In the genomic region with DNA sequence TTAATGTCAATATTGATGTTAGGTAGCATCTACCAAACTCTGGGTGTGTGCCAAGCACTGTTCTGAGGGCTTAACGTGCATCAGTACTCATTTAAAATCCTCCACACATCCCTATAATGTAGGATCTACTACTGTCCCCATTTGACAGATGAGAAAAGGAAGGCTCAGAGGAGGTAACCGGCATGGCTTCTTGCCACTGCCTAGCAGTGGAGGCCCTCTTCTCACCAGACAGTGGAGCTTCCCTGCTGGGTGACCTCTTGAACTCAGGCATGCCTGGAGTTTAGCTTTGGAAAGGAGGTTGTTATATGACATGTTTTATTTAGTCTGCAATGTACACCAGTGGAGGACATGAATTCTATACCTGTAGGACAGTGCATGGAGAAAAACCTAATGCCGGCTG, we compare ENCODE assay signal across 12 cellular contexts. TPM values are rescaled to one million over a fixed set of nuclear protein-coding genes. Genes with fewer than 3 reads are reported as not detected.
DNase-seq lines count a peak whose midpoint lies in the region; ATAC-seq, FAIRE-seq and TF ChIP-seq lines count a peak whose summit lies in the region.
"Had no signal": no experiment of that assay in that cellular context is flagged by ENCODE, and none has a peak within 500 bp of the region (broad histone marks: within the 10 kb centered on the region; RNA-seq: fewer than 3 reads in every experiment).

No MANE protein-coding gene starts in this region.

- TF ChIP-seq CTCF in left ventricle myocardium inferior (IDR thresholded peaks at IDR 0.05; ENCODE audit: borderline replicate concordance) (no peak), right atrium auricular region (IDR thresholded peaks at IDR 0.05) (no peak), lower lobe of right lung (IDR thresholded peaks at IDR 0.05) (no peak), upper lobe of left lung (IDR thresholded peaks at IDR 0.05) (no peak)

- peaks cover 43% of the 10 kb centered on the region for H3K4me1 ChIP-seq in left ventricle myocardium inferior
- peaks cover 0 to 33% of the 10 kb centered on the region in 2 donors for H3K4me1 ChIP-seq in right atrium auricular region
- H3K4me1 ChIP-seq in lower lobe of right lung = peaks cover 27% of the 10 kb centered on the region
- H3K4me1 ChIP-seq in upper lobe of left lung = peaks cover 23 to 41% (median 29%) of the 10 kb centered on the region in 4 donors
- peaks cover 0 to 5% of the 10 kb centered on the region in 2 donors for H3K4me1 ChIP-seq in small intestine (ENCODE audit: control insufficient read depth in 2 of 2, insufficient read depth in 1 of 2, low read depth in 1 of 2, low read length in 1 of 2)

- intact Hi-C loops in left ventricle myocardium inferior (cut with micrococcal nuclease) (no loop called here), lower lobe of right lung (cut with DNase I) (no loop called here)

- peak overlapping the region; percentile 51 for H3K27ac Mint-ChIP-seq in activated naive CD8-positive, alpha-beta T cell

- DNase-seq in left ventricle myocardium inferior = no peak
- DNase-seq in right atrium auricular region (ENCODE audit: low spot score) = no peak
- DNase-seq in lower lobe of right lung = no peak
- DNase-seq in upper lobe of left lung = no peak
- DNase-seq in DMS79 treated with DMSO at 0.1 percent for 48 hours (lab: John Stamatoyannopoulos, UW) = no peak
- DNase-seq in small intestine = no peak
- DNase-seq: gastrocnemius medialis, mesenchymal stem cell, NCI-H774 had no signal

- no peaks in the 10 kb centered on the region for H3K27me3 Mint-ChIP-seq in activated naive CD8-positive, alpha-beta T cell

- no peaks in the 10 kb centered on the region for H3K9me3 Mint-ChIP-seq in activated naive CD8-positive, alpha-beta T cell (ENCODE audit: low read depth)

- TF ChIP-seq EP300 in upper lobe of left lung (IDR thresholded peaks at IDR 0.05) = no peak

- 58 to 78% methylated on average over 3 of the region's 3 CpGs for WGBS in upper lobe of left lung, 2 donors
- WGBS in small intestine, 3 donors = 41 to 68% (median 52%) methylated on average over 3 of the region's 3 CpGs

- peaks cover 30% of the 10 kb centered on the region for H3K4me1 Mint-ChIP-seq in activated naive CD8-positive, alpha-beta T cell (ENCODE audit: low read depth)

- H3K4me3 ChIP-seq in left ventricle myocardium inferior = peak overlapping the region; percentile 84
- H3K4me3 ChIP-seq in right atrium auricular region = peak overlapping the region in 1 of 2 donors; percentile 80
- peak overlapping the region; percentile 94 for H3K4me3 ChIP-seq in lower lobe of right lung
- peak overlapping the region in 3 of 4 donors; percentile 85 to 94 (median 94) for H3K4me3 ChIP-seq in upper lobe of left lung
- peak overlapping the region in 1 of 2 donors; percentile 92 for H3K4me3 ChIP-seq in small intestine (ENCODE audit: low read depth in 1 of 2, low read length in 2 of 2)

- H3K27ac ChIP-seq in left ventricle myocardium inferior (replicated peaks) (no peak overlapping the region), right atrium auricular region (no peak overlapping the region), lower lobe of right lung (no peak overlapping the region), upper lobe of left lung (no peak overlapping the region), small intestine (ENCODE audit: low read depth in 1 of 2, low read length in 1 of 2) (no peak overlapping the region)
- H3K27ac ChIP-seq: gastrocnemius medialis had no signal

- H3K9me3 ChIP-seq in left ventricle myocardium inferior (replicated peaks) = no peaks in the 10 kb centered on the region
- H3K9me3 ChIP-seq in right atrium auricular region = no peaks in the 10 kb centered on the region
- no peaks in the 10 kb centered on the region for H3K9me3 ChIP-seq in lower lobe of right lung
- no peaks in the 10 kb centered on the region for H3K9me3 ChIP-seq in upper lobe of left lung
- H3K9me3 ChIP-seq in small intestine (ENCODE audit: control insufficient read depth, low read depth) = no peaks in the 10 kb centered on the region
- H3K9me3 ChIP-seq: gastrocnemius medialis had no signal

- FAIRE-seq in small intestine (lab: Jason Lieb, UNC) = no peak
- FAIRE-seq: colon had no signal

- H3K36me3 ChIP-seq in left ventricle myocardium inferior (no peaks in the 10 kb centered on the region), right atrium auricular region (no peaks in the 10 kb centered on the region), lower lobe of right lung (peaks cover 11% of the 10 kb centered on the region), upper lobe of left lung (peaks cover 0 to 16% (median 0%) of the 10 kb centered on the region in 4 donors), small intestine (ENCODE audit: control insufficient read depth in 2 of 2, insufficient read depth in 2 of 2, low read length in 2 of 2) (peaks cover 0 to 7% of the 10 kb centered on the region in 2 donors)
- H3K36me3 ChIP-seq: gastrocnemius medialis had no signal

- H3K27me3 ChIP-seq in left ventricle myocardium inferior (ENCODE audit: low read depth) (peaks cover 28% of the 10 kb centered on the region), right atrium auricular region (no peaks in the 10 kb centered on the region), lower lobe of right lung (ENCODE audit: low read depth) (no peaks in the 10 kb centered on the region), upper lobe of left lung (no peaks in the 10 kb centered on the region), small intestine (ENCODE audit: control insufficient read depth in 2 of 2, insufficient read depth in 2 of 2, low read length in 2 of 2) (no peaks in the 10 kb centered on the region)

- no peak for TF ChIP-seq POLR2A in upper lobe of left lung (IDR thresholded peaks at IDR 0.05)

- peak overlapping the region; percentile 91 for H3K4me3 Mint-ChIP-seq in activated naive CD8-positive, alpha-beta T cell

- no peak for ATAC-seq in lower lobe of right lung
- no peak for ATAC-seq in upper lobe of left lung (ENCODE audit: low FRiP score in 2 of 2)
- ATAC-seq in GM19463 (IDR thresholded peaks at IDR 0.05; ENCODE audit: unreplicated experiment) = no peak
- ATAC-seq: gastrocnemius medialis had no signal

- peaks cover 17% of the 10 kb centered on the region for H3K36me3 Mint-ChIP-seq in activated naive CD8-positive, alpha-beta T cell

RNA-seq across cellular contexts. Expression of a gene that starts 2.1 kb away (rescaled TPM):
- 8.4 TPM for total RNA-seq in left ventricle myocardium inferior
- 10 to 100 TPM; 10.0 to 14.1 TPM for total RNA-seq in right atrium auricular region
- total RNA-seq in lower lobe of right lung = 44.2 TPM
- 10 to 100 TPM; 31.2 to 77.5 (median 49.2) TPM for total RNA-seq in upper lobe of left lung
- 10 to 100 TPM in 2 of 3 donors, 1 to 10 TPM in 1; 10.0 to 57.0 (median 13.6) TPM for polyA plus RNA-seq in small intestine
